Comparison of ENCODE assay signal across 1 cellular context in the genomic region with DNA sequence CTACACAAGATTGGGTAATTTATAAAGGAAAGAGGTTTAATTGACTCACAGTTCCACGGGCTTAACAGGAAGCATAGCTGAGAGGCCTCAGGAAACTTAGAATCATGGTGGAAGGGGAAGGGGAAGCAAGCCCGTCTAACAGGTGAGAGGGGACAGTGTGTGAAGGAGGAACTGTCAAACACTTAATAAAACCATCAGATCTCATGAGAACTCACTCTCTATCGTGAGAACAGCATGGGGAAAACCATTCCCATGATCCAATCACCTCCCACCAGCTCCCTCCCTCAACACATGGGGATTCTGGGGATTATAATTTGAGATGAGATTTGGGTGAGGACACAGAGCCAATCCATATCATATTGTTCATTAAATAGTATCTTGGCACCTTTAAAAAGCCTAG.
TF ChIP-seq lines count a peak whose summit lies in the region.

No MANE protein-coding gene starts in this region.

TF ChIP-seq in HCT116, 20 proteins besides CTCF, POLR2A, EP300 and RAD21 (continued from another document):
- TF ChIP-seq FOSL1 (IDR thresholded peaks at IDR 0.05; ENCODE audit: low read depth), result no peak
- no peak for TF ChIP-seq TCF7L2 (IDR thresholded peaks at IDR 0.05; ENCODE audit: borderline replicate concordance, extremely low read depth, insufficient read depth, insufficient read length)
- TF ChIP-seq SRF (IDR thresholded peaks at IDR 0.05; ENCODE audit: low read depth), result no peak
- TF ChIP-seq MAX (IDR thresholded peaks at IDR 0.05), result no peak
- no peak for TF ChIP-seq SIN3A (IDR thresholded peaks at IDR 0.05; ENCODE audit: low read depth)
- no peak for TF ChIP-seq JUND (IDR thresholded peaks at IDR 0.05)
